Comparison of ENCODE assay signal across 8 cellular contexts in genomic region chr14:22871962-22872832, GRCh38. TPM values are rescaled to one million over a fixed set of nuclear protein-coding genes. Genes with fewer than 3 reads are reported as not detected.
DNase-seq lines count a peak whose midpoint lies in the region; ATAC-seq and TF ChIP-seq lines count a peak whose summit lies in the region.

No MANE protein-coding gene starts in this region.

- H3K4me3 ChIP-seq in ACC112 (ENCODE audit: low read depth, low read length) (peak overlapping the region; percentile 80), lower leg skin (ENCODE audit: low read depth, poor library complexity, severe bottlenecking) (peak overlapping the region; percentile 89)

- peak overlapping the region; percentile 76 for H3K27ac ChIP-seq in ACC112 (ENCODE audit: low read depth, low read length)

- H3K79me2 ChIP-seq in ACC112 (ENCODE audit: control insufficient read depth, insufficient read depth, low read length, unreplicated experiment), result peaks cover 16% of the 10 kb centered on the region

- intact Hi-C loops in lower leg skin (cut with DNase I; ENCODE audit: low total_unique reads), result no loop called here

- no peaks in the 10 kb centered on the region for H3K27me3 ChIP-seq in ACC112 (ENCODE audit: insufficient read depth, low read length)

- peak; percentile 61 for DNase-seq in NCI-H2227 treated with DMSO at 0.1 percent for 48 hours (lab: John Stamatoyannopoulos, UW)
- peak; percentile 82 for DNase-seq in activated CD4-positive, alpha-beta T cell treated with anti-CD3 and anti-CD28 coated beads for 48 hours
- peak; percentile 88 for DNase-seq in dermis blood vessel endothelial cell
- DNase-seq in lower leg skin (ENCODE audit: low spot score in 2 of 2), result peak; percentile 87 to 97
- DNase-seq in stimulated activated CD4-positive, alpha-beta T cell treated with anti-CD3 and anti-CD28 coated beads, Interleukin-4, amount 100 ng/mL, for 48 hours (ENCODE audit: low read depth in 2 of 2), result peak; percentile 67 to 68

- peaks cover 10% of the 10 kb centered on the region for H3K4me1 ChIP-seq in ACC112 (ENCODE audit: control insufficient read depth, insufficient read depth, low read length, unreplicated experiment)

- peak overlapping the region; percentile 80 for H2AFZ ChIP-seq in ACC112 (ENCODE audit: low read length, unreplicated experiment)

- WGBS in lower leg skin, 2 donors, result 0 to 1% methylated on average over 25 to 48 of the region's 54 CpGs

- peak in 1 of 3 donors; percentile 81 for TF ChIP-seq CTCF in lower leg skin (IDR thresholded peaks at IDR 0.05)

- TF ChIP-seq POLR2A in lower leg skin (IDR thresholded peaks at IDR 0.05), result no peak

- H3K36me3 ChIP-seq in ACC112 (ENCODE audit: insufficient read depth, low read length), result peaks cover 13% of the 10 kb centered on the region; the same call in 1 of the 2 replicates

- ATAC-seq in GM18511 (IDR thresholded peaks at IDR 0.05; ENCODE audit: unreplicated experiment) (peak; percentile 28), HG03066 (IDR thresholded peaks at IDR 0.05; ENCODE audit: low read depth, unreplicated experiment) (peak; percentile 23)

RNA-seq across cellular contexts. Expression of gene LRP10, which starts 0.7 kb away (rescaled TPM):
- total RNA-seq in dermis blood vessel endothelial cell (59.4 and 126 TPM in 2 replicates), lower leg skin (100 to 1,000 TPM; 148 to 209 (median 167) TPM)

RNA-seq across cellular contexts. Expression of gene REM2, which starts 10.8 kb away (rescaled TPM):
- total RNA-seq in dermis blood vessel endothelial cell (0.09 TPM in 1 of 2 replicates, not detected in the other), lower leg skin (1 to 10 TPM in 2 of 4 donors, under 1 TPM in 2; 0.52 to 2.5 (median 1.5) TPM)

RNA-seq across cellular contexts. Expression of gene MMP14, which starts 35.8 kb away (rescaled TPM):
- 73.3 and 138 TPM in 2 replicates for total RNA-seq in dermis blood vessel endothelial cell
- total RNA-seq in lower leg skin, result 100 to 1,000 TPM; 135 to 190 (median 151) TPM

RNA-seq across cellular contexts. Expression of gene MRPL52, which starts 42.5 kb away (rescaled TPM):
- 30.1 and 38.1 TPM in 2 replicates for total RNA-seq in dermis blood vessel endothelial cell
- total RNA-seq in lower leg skin, result 100 to 1,000 TPM in 1 of 4 donors, 10 to 100 TPM in 3; 24.8 to 230 (median 41.4) TPM

RNA-seq across cellular contexts. Expression of gene RBM23, which starts 46.8 kb away (rescaled TPM):
- total RNA-seq in dermis blood vessel endothelial cell, result 56.3 and 116 TPM in 2 replicates
- 100 to 1,000 TPM in 2 of 4 donors, 10 to 100 TPM in 2; 71.2 to 202 (median 105) TPM for total RNA-seq in lower leg skin

Comparison
In these comparisons a context has a peak if more than half of its experiments do, and no peak if none do; other contexts are left out.
1. Peak in every context shown above with its lines: DNase-seq, ATAC-seq, H3K4me3 ChIP-seq and H3K27ac ChIP-seq.